In the genomic region with DNA sequence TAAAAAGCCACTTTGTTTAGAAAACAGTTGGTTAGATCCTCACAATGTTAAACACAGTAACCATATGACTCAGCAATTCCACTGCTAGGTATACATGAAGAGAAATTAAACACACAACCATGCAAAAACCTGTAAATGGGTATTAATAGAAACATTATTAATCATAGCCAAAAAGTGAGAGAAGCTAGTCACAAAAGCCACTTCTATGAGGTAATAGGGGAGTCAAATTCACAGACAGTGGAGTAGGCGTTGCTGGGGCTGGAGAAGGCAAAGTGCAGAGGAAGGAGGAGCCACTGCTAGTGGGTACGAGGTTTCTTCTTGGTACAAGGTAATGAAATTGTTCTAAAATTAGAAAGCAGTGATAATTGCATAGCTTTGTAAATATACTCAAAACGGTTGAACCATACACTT, we compare ENCODE assay signal across 10 cellular contexts.
DNase-seq lines count a peak whose midpoint lies in the region; ATAC-seq, FAIRE-seq and TF ChIP-seq lines count a peak whose summit lies in the region.
"Had no signal": no experiment of that assay in that cellular context is flagged by ENCODE, and none has a peak within 500 bp of the region (broad histone marks: within the 10 kb centered on the region; RNA-seq: fewer than 3 reads in every experiment).

No MANE protein-coding gene starts in this region.

- no peaks in the 10 kb centered on the region for H3K9me3 ChIP-seq in GM12878 (replicated peaks; ENCODE audit: control insufficient read depth, insufficient read depth, low read length)

- H3K4me3 Mint-ChIP-seq in activated CD4-positive, alpha-beta T cell treated with anti-CD3 and anti-CD28 coated beads for 36 hours, result no peak overlapping the region
- H3K4me3 Mint-ChIP-seq in activated CD4-positive, alpha-beta T cell treated with anti-CD3 and anti-CD28 coated beads, Interleukin-2, amount 10 ng/mL, durations not matched to agents 7 days and 5 days, result no peak overlapping the region

- peak; percentile 59 for DNase-seq in activated CD4-positive, alpha-beta T cell treated with anti-CD3 and anti-CD28 coated beads for 36 hours
- DNase-seq in activated CD4-positive, alpha-beta T cell treated with anti-CD3 and anti-CD28 coated beads, Interleukin-2, amount 10 ng/mL, durations not matched to agents 7 days and 5 days, result no peak
- DNase-seq in NB4 (ENCODE audit: low read depth) (peak; percentile 32), GM12878 (ENCODE audit: low read depth, low spot score) (no peak), foreskin melanocyte (no peak)
- DNase-seq in stimulated activated CD4-positive, alpha-beta T cell treated with anti-CD3 and anti-CD28 coated beads, Interleukin-1b, Interleukin-23, amount 100 ng/mL, for 48 hours, result peak; percentile 25
- DNase-seq: dermis blood vessel endothelial cell, NCI-H446 treated with DMSO at 0.1 percent for 48 hours had no signal

- in situ Hi-C loops in GM12878 (cut with MboI), result no loop called here

- ATAC-seq in activated CD4-positive, alpha-beta T cell treated with anti-CD3 and anti-CD28 coated beads for 36 hours, result peak; percentile 93
- ATAC-seq in GM12878 (peak; percentile 68), HG02610 (IDR thresholded peaks at IDR 0.05; ENCODE audit: unreplicated experiment) (no peak), HG03565 (IDR thresholded peaks at IDR 0.05; ENCODE audit: unreplicated experiment) (no peak)

- POLR2A ChIA-PET in activated CD4-positive, alpha-beta T cell treated with anti-CD3 and anti-CD28 coated beads for 36 hours (lab: Charles Lee), result interaction anchor here (0.7 kb wide), 1 partner anchor 652 kb away, joined by 3 read pairs; no protein-coding TSS in a partner anchor
- POLR2A ChIA-PET in activated CD4-positive, alpha-beta T cell treated with anti-CD3 and anti-CD28 coated beads, Interleukin-2, amount 10 ng/mL, durations not matched to agents 7 days and 5 days (lab: Charles Lee), result interaction anchor here (0.5 kb wide), 1 partner anchor 37 kb away, joined by 3 read pairs; no protein-coding TSS in a partner anchor
- POLR2A ChIA-PET in GM12878 (lab: Charles Lee), result no interaction called here

- no peak overlapping the region for H2AFZ ChIP-seq in GM12878 (ENCODE audit: control insufficient read depth, low read depth, low read length)

- no peak overlapping the region for H3K27ac ChIP-seq in GM12878 (ENCODE audit: control insufficient read depth, insufficient read depth)

- H3K79me2 ChIP-seq in GM12878 (ENCODE audit: control insufficient read depth, insufficient read depth, low read length), result no peaks in the 10 kb centered on the region

- intact Hi-C loops in activated CD4-positive, alpha-beta T cell treated with anti-CD3 and anti-CD28 coated beads for 36 hours (cut with DNase I, micrococcal nuclease), result loop anchor here in 1 of 2 experiments (1.0 kb wide), 1 partner anchor 14 kb away; no protein-coding TSS in a partner anchor
- intact Hi-C loops in GM12878 (cut with micrococcal nuclease; ENCODE audit: unreplicated experiment), result no loop called here

- H4K20me1 ChIP-seq in GM12878 (ENCODE audit: control insufficient read depth, insufficient read depth), result no peaks in the 10 kb centered on the region

- no peaks in the 10 kb centered on the region for H3K4me1 ChIP-seq in GM12878 (ENCODE audit: control insufficient read depth, insufficient read depth, low read length)

- no peak overlapping the region for H3K4me3 ChIP-seq in NB4 (ENCODE audit: low read depth, low read length)
- H3K4me3 ChIP-seq in GM12878, result no peak overlapping the region

- TF ChIP-seq CTCF in NB4 (IDR thresholded peaks at IDR 0.05; ENCODE audit: low read depth, low read length), result no peak
- no peak for TF ChIP-seq CTCF in GM12878 (IDR thresholded peaks at IDR 0.05 in 2 of 3, conservative IDR thresholded peaks at IDR 0.05 in 1 of 3; ENCODE audit: control insufficient read depth in 2 of 3, extremely low read depth in 1 of 3, insufficient read depth in 1 of 3, low read depth in 3 of 3, low read length in 3 of 3)

- RAD21 ChIA-PET in GM12878 (lab: Charles Lee; ENCODE audit: unreplicated experiment), result interaction anchor here (0.6 to 1.0 kb wide), 2 partner anchors 32 to 93 kb away, joined by 3 read pairs; no protein-coding TSS in a partner anchor

- TF ChIP-seq POLR2A in NB4 (IDR thresholded peaks at IDR 0.05; ENCODE audit: extremely low read depth, insufficient read length) (no peak), GM12878 (IDR thresholded peaks at IDR 0.05; ENCODE audit: low read depth, low read length) (no peak)

- H3K4me2 ChIP-seq in GM12878 (ENCODE audit: control insufficient read depth, insufficient read depth), result no peak overlapping the region

- 0 out of 2 replicates have a peak, but pooled peaks have one; percentile 0 for TF ChIP-seq RAD21 in GM12878 (IDR thresholded peaks at IDR 0.05; ENCODE audit: insufficient read depth, low read depth, low read length)

- H3K9ac ChIP-seq in GM12878 (ENCODE audit: control insufficient read depth, insufficient read depth, low read length), result no peak overlapping the region

- CTCF ChIA-PET in activated CD4-positive, alpha-beta T cell treated with anti-CD3 and anti-CD28 coated beads for 36 hours (lab: Charles Lee), result interaction anchor here (0.6 kb wide), 1 partner anchor 397 kb away, joined by 3 read pairs; no protein-coding TSS in a partner anchor
- CTCF ChIA-PET in activated CD4-positive, alpha-beta T cell treated with anti-CD3 and anti-CD28 coated beads, Interleukin-2, amount 10 ng/mL, durations not matched to agents 7 days and 5 days (lab: Charles Lee), result interaction anchor here (1.3 to 1.5 kb wide), 3 partner anchors 14 to 17 kb away, joined by 3 to 4 read pairs (median 3); no protein-coding TSS in a partner anchor
- CTCF ChIA-PET in GM12878 (lab: Yijun Ruan, JAX), result interaction anchor here (0.6 to 1.0 kb wide), 2 partner anchors 61 to 495 kb away, joined by 3 read pairs; no protein-coding TSS in a partner anchor

- H3K9me3 Mint-ChIP-seq in activated CD4-positive, alpha-beta T cell treated with anti-CD3 and anti-CD28 coated beads for 36 hours (ENCODE audit: low read depth), result no peaks in the 10 kb centered on the region
- H3K9me3 Mint-ChIP-seq in activated CD4-positive, alpha-beta T cell treated with anti-CD3 and anti-CD28 coated beads, Interleukin-2, amount 10 ng/mL, durations not matched to agents 7 days and 5 days, result no peaks in the 10 kb centered on the region

- peaks cover 3% of the 10 kb centered on the region for H3K27me3 Mint-ChIP-seq in activated CD4-positive, alpha-beta T cell treated with anti-CD3 and anti-CD28 coated beads for 36 hours
- H3K27me3 Mint-ChIP-seq in activated CD4-positive, alpha-beta T cell treated with anti-CD3 and anti-CD28 coated beads, Interleukin-2, amount 10 ng/mL, durations not matched to agents 7 days and 5 days, result peaks cover 6% of the 10 kb centered on the region

- no peak overlapping the region for H3K27ac Mint-ChIP-seq in activated CD4-positive, alpha-beta T cell treated with anti-CD3 and anti-CD28 coated beads for 36 hours
- no peak overlapping the region for H3K27ac Mint-ChIP-seq in activated CD4-positive, alpha-beta T cell treated with anti-CD3 and anti-CD28 coated beads, Interleukin-2, amount 10 ng/mL, durations not matched to agents 7 days and 5 days

- TF ChIP-seq EP300 in GM12878 (IDR thresholded peaks at IDR 0.05; ENCODE audit: borderline replicate concordance in 1 of 2, control insufficient read depth in 1 of 2, low read depth in 2 of 2, low read length in 2 of 2), result no peak

- peaks cover 29% of the 10 kb centered on the region for H3K4me1 Mint-ChIP-seq in activated CD4-positive, alpha-beta T cell treated with anti-CD3 and anti-CD28 coated beads for 36 hours
- H3K4me1 Mint-ChIP-seq in activated CD4-positive, alpha-beta T cell treated with anti-CD3 and anti-CD28 coated beads, Interleukin-2, amount 10 ng/mL, durations not matched to agents 7 days and 5 days, result peaks cover 21% of the 10 kb centered on the region

- no peaks in the 10 kb centered on the region for H3K36me3 ChIP-seq in GM12878 (ENCODE audit: control insufficient read depth in 2 of 2, insufficient read depth in 2 of 2, low read length in 1 of 2)

- no peaks in the 10 kb centered on the region for H3K36me3 Mint-ChIP-seq in activated CD4-positive, alpha-beta T cell treated with anti-CD3 and anti-CD28 coated beads for 36 hours (ENCODE audit: low read depth)
- H3K36me3 Mint-ChIP-seq in activated CD4-positive, alpha-beta T cell treated with anti-CD3 and anti-CD28 coated beads, Interleukin-2, amount 10 ng/mL, durations not matched to agents 7 days and 5 days (ENCODE audit: low read depth), result no peaks in the 10 kb centered on the region

- SMC1A ChIA-PET in GM12878 (lab: Charles Lee; ENCODE audit: uncharacterized antibody, unreplicated experiment), result no interaction called here

- BruUV-seq in GM12878 (replicated peaks; lab: Mats Ljungman, UMichigan), result no TSS peak

- 0% methylated on average over 3 of the region's 3 CpGs for WGBS in GM12878 (ENCODE audit: insufficient coverage, insufficient replicate concordance, low lambda C conversion rate, missing lambda C conversion rate)

- no peak for FAIRE-seq in GM12878 (lab: Jason Lieb, UNC)

- H3K27me3 ChIP-seq in GM12878 (replicated peaks in 1 of 2; ENCODE audit: control insufficient read depth in 2 of 2, insufficient read depth in 2 of 2, low read length in 1 of 2), result peaks cover 0 to 1% of the 10 kb centered on the region in 2 experiments; a peak in 1 of 4 replicates

TF ChIP-seq in GM12878, 131 proteins besides CTCF, POLR2A, EP300 and RAD21 (continues in another document):
- TF ChIP-seq FOXM1 (IDR thresholded peaks at IDR 0.05; ENCODE audit: low read depth, low read length), result peak; percentile 57; the same call in 1 of the 2 replicates
- peak; percentile 89 for TF ChIP-seq JUNB (IDR thresholded peaks at IDR 0.05)
- TF ChIP-seq, protein P1, sequence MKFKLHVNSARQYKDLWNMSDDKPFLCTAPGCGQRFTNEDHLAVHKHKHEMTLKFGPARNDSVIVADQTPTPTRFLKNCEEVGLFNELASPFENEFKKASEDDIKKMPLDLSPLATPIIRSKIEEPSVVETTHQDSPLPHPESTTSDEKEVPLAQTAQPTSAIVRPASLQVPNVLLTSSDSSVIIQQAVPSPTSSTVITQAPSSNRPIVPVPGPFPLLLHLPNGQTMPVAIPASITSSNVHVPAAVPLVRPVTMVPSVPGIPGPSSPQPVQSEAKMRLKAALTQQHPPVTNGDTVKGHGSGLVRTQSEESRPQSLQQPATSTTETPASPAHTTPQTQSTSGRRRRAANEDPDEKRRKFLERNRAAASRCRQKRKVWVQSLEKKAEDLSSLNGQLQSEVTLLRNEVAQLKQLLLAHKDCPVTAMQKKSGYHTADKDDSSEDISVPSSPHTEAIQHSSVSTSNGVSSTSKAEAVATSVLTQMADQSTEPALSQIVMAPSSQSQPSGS (IDR thresholded peaks at IDR 0.05; ENCODE audit: low read length), result peak; percentile 65; the same call in 1 of the 2 replicates
- TF ChIP-seq CREB1 (IDR thresholded peaks at IDR 0.05; ENCODE audit: low read depth), result peak; percentile 81
- TF ChIP-seq EGR1 (IDR thresholded peaks at IDR 0.05; ENCODE audit: borderline replicate concordance in 1 of 2, low read depth in 2 of 2, low read length in 2 of 2), result no peak
- peak; percentile 83; the same call in 1 of the 2 replicates for TF ChIP-seq NFIC (IDR thresholded peaks at IDR 0.05; ENCODE audit: low read depth, low read length)
- TF ChIP-seq RBBP5 (conservative IDR thresholded peaks at IDR 0.05), result no peak
- no peak for TF ChIP-seq YBX1 (IDR thresholded peaks at IDR 0.05)
- TF ChIP-seq MEF2A (IDR thresholded peaks at IDR 0.05; ENCODE audit: insufficient read depth, low read depth, low read length), result peak; percentile 79

Comparison
In these comparisons a context has a peak if more than half of its experiments do, and no peak if none do; other contexts are left out.
1. DNase-seq: peak in activated CD4-positive, alpha-beta T cell treated with anti-CD3 and anti-CD28 coated beads for 36 hours (single experiment), NB4 (single experiment) and stimulated activated CD4-positive, alpha-beta T cell treated with anti-CD3 and anti-CD28 coated beads, Interleukin-1b, Interleukin-23, amount 100 ng/mL, for 48 hours (single experiment); none in activated CD4-positive, alpha-beta T cell treated with anti-CD3 and anti-CD28 coated beads, Interleukin-2, amount 10 ng/mL, durations not matched to agents 7 days and 5 days (single experiment), GM12878 (single experiment) and foreskin melanocyte (single experiment).
2. ATAC-seq: peak in activated CD4-positive, alpha-beta T cell treated with anti-CD3 and anti-CD28 coated beads for 36 hours (single experiment) and GM12878 (single experiment); none in HG02610 (single experiment) and HG03565 (single experiment).